In genomic region chr7:101633516-101633915, GRCh38 we compare ENCODE assay signal across 19 cellular contexts. TPM values are rescaled to one million over a fixed set of nuclear protein-coding genes. Genes with fewer than 3 reads are reported as not detected.
"Had no signal": no experiment of that assay in that cellular context is flagged by ENCODE, and none has a peak within 500 bp of the region (broad histone marks: within the 10 kb centered on the region; RNA-seq: fewer than 3 reads in every experiment).

No MANE protein-coding gene starts in this region.

- H3K27ac Mint-ChIP-seq: activated CD4-positive, alpha-beta T cell treated with anti-CD3 and anti-CD28 coated beads for 36 hours; activated CD8-positive, alpha-beta T cell treated with anti-CD3 and anti-CD28 coated beads for 36 hours; activated naive CD8-positive, alpha-beta T cell treated with anti-CD3 and anti-CD28 coated beads, Interleukin-2, amount 50 U/mL, for 24 hours; dendritic cell treated with granulocyte-macrophage colony-stimulating factor and Interleukin-4, amounts not matched to agents 40 ng/mL and 50 ng/mL, for 4 days; memory B cell; nephron progenitor cell; stimulated activated memory B cell treated with anti-CD40 and anti-IgM and Interleukin-4, amounts not matched to agents 10 μg/mL and 1 μg/mL and 100 μg/mL, for 72 hours had no signal

- H3K9me3 Mint-ChIP-seq: memory B cell; stimulated activated memory B cell treated with anti-CD40 and anti-IgM and Interleukin-4, amounts not matched to agents 10 μg/mL and 1 μg/mL and 100 μg/mL, for 72 hours had no signal

- H3K36me3 Mint-ChIP-seq: memory B cell; stimulated activated memory B cell treated with anti-CD40 and anti-IgM and Interleukin-4, amounts not matched to agents 10 μg/mL and 1 μg/mL and 100 μg/mL, for 72 hours had no signal

- H3K4me3 ChIP-seq: tibial nerve, vagina had no signal

- H3K4me1 ChIP-seq: vagina had no signal

- H3K4me1 Mint-ChIP-seq: activated CD4-positive, alpha-beta T cell treated with anti-CD3 and anti-CD28 coated beads for 36 hours; activated naive CD8-positive, alpha-beta T cell treated with anti-CD3 and anti-CD28 coated beads, Interleukin-2, amount 50 U/mL, for 24 hours; stimulated activated memory B cell treated with anti-CD40 and anti-IgM and Interleukin-4, amounts not matched to agents 10 μg/mL and 1 μg/mL and 100 μg/mL, for 72 hours had no signal

- ATAC-seq: activated CD4-positive, alpha-beta T cell treated with anti-CD3 and anti-CD28 coated beads for 36 hours; activated CD8-positive, alpha-beta T cell treated with anti-CD3 and anti-CD28 coated beads for 36 hours; activated naive CD8-positive, alpha-beta T cell treated with anti-CD3 and anti-CD28 coated beads, Interleukin-2, amount 50 U/mL, for 24 hours; left lobe of liver; stimulated activated memory B cell treated with anti-CD40 and anti-IgM and Interleukin-4, amounts not matched to agents 10 μg/mL and 1 μg/mL and 100 μg/mL, for 72 hours had no signal

- H3K4me3 Mint-ChIP-seq: activated CD4-positive, alpha-beta T cell treated with anti-CD3 and anti-CD28 coated beads for 36 hours; activated CD8-positive, alpha-beta T cell treated with anti-CD3 and anti-CD28 coated beads for 36 hours; activated naive CD8-positive, alpha-beta T cell treated with anti-CD3 and anti-CD28 coated beads, Interleukin-2, amount 50 U/mL, for 24 hours; dendritic cell treated with granulocyte-macrophage colony-stimulating factor and Interleukin-4, amounts not matched to agents 40 ng/mL and 50 ng/mL, for 4 days; memory B cell; nephron progenitor cell; stimulated activated memory B cell treated with anti-CD40 and anti-IgM and Interleukin-4, amounts not matched to agents 10 μg/mL and 1 μg/mL and 100 μg/mL, for 72 hours had no signal

- H3K27me3 Mint-ChIP-seq: activated CD8-positive, alpha-beta T cell treated with anti-CD3 and anti-CD28 coated beads for 36 hours had no signal

- H3K9me3 ChIP-seq: vagina had no signal

- DNase-seq: activated CD4-positive, alpha-beta T cell treated with anti-CD3 and anti-CD28 coated beads for 36 hours; activated CD8-positive, alpha-beta memory T cell treated with anti-CD3 and anti-CD28 coated beads, Interleukin-2, amount 50 U/mL, for 4 hours; activated CD8-positive, alpha-beta T cell treated with anti-CD3 and anti-CD28 coated beads for 36 hours; activated naive CD8-positive, alpha-beta T cell treated with anti-CD3 and anti-CD28 coated beads, Interleukin-2, amount 50 U/mL, for 24 hours; central memory CD4-positive, alpha-beta T cell; erythroblast; nephron progenitor cell; T-helper 9 cell had no signal

- H3K27ac ChIP-seq: tibial nerve, vagina, VCaP had no signal

- H3K36me3 ChIP-seq: tibial nerve, vagina had no signal

- H3K27me3 ChIP-seq: tibial nerve, vagina had no signal

RNA-seq across cellular contexts. Expression of gene MYL10, which starts 4.4 kb away (rescaled TPM):
- total RNA-seq: activated CD4-positive, alpha-beta T cell treated with anti-CD3 and anti-CD28 coated beads for 36 hours; activated CD8-positive, alpha-beta T cell treated with anti-CD3 and anti-CD28 coated beads for 36 hours; left lobe of liver; mucosa of gallbladder; osteocyte; renal cortical epithelial cell; subcutaneous adipose tissue; tibial nerve; vagina had no signal
